ENCODE assay signal across 23 cellular contexts in genomic region chr12:54056110-54056509, GRCh38. TPM values are rescaled to one million over a fixed set of nuclear protein-coding genes. Genes with fewer than 3 reads are reported as not detected.
"Had no signal": no experiment of that assay in that cellular context is flagged by ENCODE, and none has a peak within 500 bp of the region (broad histone marks: within the 10 kb centered on the region; RNA-seq: fewer than 3 reads in every experiment).

No MANE protein-coding gene starts in this region.

- ATAC-seq: activated CD4-positive, CD25-positive, alpha-beta regulatory T cell treated with anti-CD3 and anti-CD28 coated beads, Interleukin-2, amount 50 U/mL, for 24 hours; esophagus mucosa; left ventricle myocardium superior; naive thymus-derived CD8-positive, alpha-beta T cell; stimulated activated memory B cell treated with anti-CD40 and anti-IgM and Interleukin-4, amounts not matched to agents 10 μg/mL and 1 μg/mL and 100 μg/mL, for 72 hours had no signal

- H3K4me3 ChIP-seq: spleen, testis, upper lobe of left lung had no signal

- H3K9me3 ChIP-seq: breast epithelium, spleen, testis, upper lobe of left lung had no signal

- H3K27ac Mint-ChIP-seq: stimulated activated memory B cell treated with anti-CD40 and anti-IgM and Interleukin-4, amounts not matched to agents 10 μg/mL and 1 μg/mL and 100 μg/mL, for 72 hours; T-helper 1 cell treated with Interleukin-12 subunit alpha and Interleukin-12 subunit beta and Interleukin-4 antibody, amounts not matched to agents 30 μg/mL and 1 μg/mL, for 36 hours had no signal

- H3K27me3 ChIP-seq: breast epithelium, testis had no signal

- H3K27ac ChIP-seq: spleen, testis, upper lobe of left lung had no signal

- DNase-seq: activated CD8-positive, alpha-beta memory T cell treated with anti-CD3 and anti-CD28 coated beads for 24 hours; activated CD8-positive, alpha-beta memory T cell treated with anti-CD3 and anti-CD28 coated beads, Interleukin-2, amount 50 U/mL, for 48 hours; activated effector memory CD4-positive, alpha-beta T cell treated with anti-CD3 and anti-CD28 coated beads, Interleukin-2, amount 50 U/mL, for 16 hours; activated naive CD4-positive, alpha-beta T cell treated with anti-CD3 and anti-CD28 coated beads, Interleukin-2, amount 50 U/mL, for 16 hours; activated T-cell treated with anti-CD3 and anti-CD28 coated beads, Interleukin-2, amount 50 U/mL, for 48 hours; aorta; effector CD4-positive, alpha-beta T cell; left ventricle myocardium superior; mesenchymal stem cell; naive thymus-derived CD8-positive, alpha-beta T cell; posterior cingulate gyrus; retina; spleen; stimulated activated CD4-positive, alpha-beta T cell treated with anti-CD3 and anti-CD28 coated beads, Interleukin-4, amount 100 ng/mL, for 4 hours; testis; upper lobe of left lung had no signal

- H3K4me3 Mint-ChIP-seq: stimulated activated memory B cell treated with anti-CD40 and anti-IgM and Interleukin-4, amounts not matched to agents 10 μg/mL and 1 μg/mL and 100 μg/mL, for 72 hours; T-helper 1 cell treated with Interleukin-12 subunit alpha and Interleukin-12 subunit beta and Interleukin-4 antibody, amounts not matched to agents 30 μg/mL and 1 μg/mL, for 36 hours had no signal

- H3K9me3 Mint-ChIP-seq: naive thymus-derived CD8-positive, alpha-beta T cell; stimulated activated memory B cell treated with anti-CD40 and anti-IgM and Interleukin-4, amounts not matched to agents 10 μg/mL and 1 μg/mL and 100 μg/mL, for 72 hours; T-helper 1 cell treated with Interleukin-12 subunit alpha and Interleukin-12 subunit beta and Interleukin-4 antibody, amounts not matched to agents 30 μg/mL and 1 μg/mL, for 36 hours had no signal

- H3K36me3 ChIP-seq: breast epithelium, spleen, upper lobe of left lung had no signal

RNA-seq across cellular contexts. Expression of gene HOXC4, which starts 2.5 kb away (rescaled TPM):
- total RNA-seq: cerebellum, left ventricle myocardium superior had no signal

RNA-seq across cellular contexts. Expression of gene HOXC5, which starts 23.3 kb away (rescaled TPM):
- total RNA-seq: cerebellum; left ventricle myocardium superior; mucosa of gallbladder; naive thymus-derived CD8-positive, alpha-beta T cell; spleen had no signal
- polyA plus RNA-seq: aorta; naive thymus-derived CD8-positive, alpha-beta T cell had no signal

RNA-seq across cellular contexts. Expression of gene HOXC6, which starts 27.9 kb away (rescaled TPM):
- total RNA-seq: cerebellum; naive thymus-derived CD8-positive, alpha-beta T cell had no signal
- polyA plus RNA-seq: naive thymus-derived CD8-positive, alpha-beta T cell had no signal

RNA-seq across cellular contexts. Expression of gene HOXC8, which starts 47.3 kb away (rescaled TPM):
- total RNA-seq: cerebellum; left ventricle myocardium superior; mucosa of gallbladder; naive thymus-derived CD8-positive, alpha-beta T cell; spleen; upper lobe of left lung had no signal
- polyA plus RNA-seq: naive thymus-derived CD8-positive, alpha-beta T cell had no signal

RNA-seq across cellular contexts. Expression of gene HOXC9, which starts 56.1 kb away (rescaled TPM):
- total RNA-seq: cerebellum; left ventricle myocardium superior; mucosa of gallbladder; naive thymus-derived CD8-positive, alpha-beta T cell; spleen had no signal
- polyA plus RNA-seq: naive thymus-derived CD8-positive, alpha-beta T cell had no signal
